In the genomic region with DNA sequence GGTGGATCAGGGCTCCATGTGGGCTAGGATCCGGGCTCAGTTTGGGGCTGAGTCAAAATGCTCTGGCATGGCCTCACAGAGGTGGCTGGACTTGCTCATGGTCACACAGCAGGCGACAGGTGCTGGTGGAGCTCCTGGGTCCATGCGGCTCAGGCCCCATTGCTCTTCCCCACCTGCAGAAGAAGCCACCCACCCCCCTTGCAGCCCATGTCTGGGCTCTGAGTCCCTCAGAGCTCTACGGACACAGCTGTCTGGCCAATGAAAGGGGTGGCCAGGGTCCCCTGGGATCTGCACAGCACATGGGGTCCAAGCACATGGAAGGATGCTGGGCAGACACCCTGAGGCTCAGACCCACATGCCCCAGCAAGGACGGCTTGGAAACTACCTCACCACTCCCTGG, we compare ENCODE assay signal across 2 cellular contexts.
TF ChIP-seq lines count a peak whose summit lies in the region.

No MANE protein-coding gene starts in this region.

TF ChIP-seq in H1, 55 proteins besides CTCF, POLR2A, EP300 and RAD21:
- TF ChIP-seq SUZ12 (IDR thresholded peaks at IDR 0.05; ENCODE audit: low read length): no peak
- TF ChIP-seq SP4 (IDR thresholded peaks at IDR 0.05; ENCODE audit: low read length): no peak
- no peak for TF ChIP-seq KDM5A (IDR thresholded peaks at IDR 0.05; ENCODE audit: low read length)
- TF ChIP-seq, protein P1, sequence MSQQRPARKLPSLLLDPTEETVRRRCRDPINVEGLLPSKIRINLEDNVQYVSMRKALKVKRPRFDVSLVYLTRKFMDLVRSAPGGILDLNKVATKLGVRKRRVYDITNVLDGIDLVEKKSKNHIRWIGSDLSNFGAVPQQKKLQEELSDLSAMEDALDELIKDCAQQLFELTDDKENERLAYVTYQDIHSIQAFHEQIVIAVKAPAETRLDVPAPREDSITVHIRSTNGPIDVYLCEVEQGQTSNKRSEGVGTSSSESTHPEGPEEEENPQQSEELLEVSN (IDR thresholded peaks at IDR 0.05): no peak
- TF ChIP-seq RNF2 (IDR thresholded peaks at IDR 0.05; ENCODE audit: borderline replicate concordance, low read depth, low read length, missing control alignments, poor library complexity, severe bottlenecking): no peak
- TF ChIP-seq GTF2F1 (IDR thresholded peaks at IDR 0.05; ENCODE audit: borderline replicate concordance, low read depth, low read length): no peak
- TF ChIP-seq SRF (IDR thresholded peaks at IDR 0.05; ENCODE audit: low read depth, low read length): no peak
- TF ChIP-seq PHF8 (conservative IDR thresholded peaks at IDR 0.05; ENCODE audit: low read depth, low read length): no peak
- TF ChIP-seq POLR2AphosphoS5 (IDR thresholded peaks at IDR 0.05; ENCODE audit: low read depth, low read length): no peak
- TF ChIP-seq CHD2 (IDR thresholded peaks at IDR 0.05; ENCODE audit: low read length): no peak
- no peak for TF ChIP-seq JUN (IDR thresholded peaks at IDR 0.05; ENCODE audit: low read depth, low read length)
- TF ChIP-seq, protein P2, sequence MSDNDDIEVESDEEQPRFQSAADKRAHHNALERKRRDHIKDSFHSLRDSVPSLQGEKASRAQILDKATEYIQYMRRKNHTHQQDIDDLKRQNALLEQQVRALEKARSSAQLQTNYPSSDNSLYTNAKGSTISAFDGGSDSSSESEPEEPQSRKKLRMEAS (IDR thresholded peaks at IDR 0.05): no peak
- no peak for TF ChIP-seq EGR1 (IDR thresholded peaks at IDR 0.05; ENCODE audit: borderline replicate concordance, low read depth, low read length)
- TF ChIP-seq NANOG (IDR thresholded peaks at IDR 0.05; ENCODE audit: insufficient read depth, low read depth, low read length, poor library complexity, severe bottlenecking): no peak
- TF ChIP-seq, protein P3, sequence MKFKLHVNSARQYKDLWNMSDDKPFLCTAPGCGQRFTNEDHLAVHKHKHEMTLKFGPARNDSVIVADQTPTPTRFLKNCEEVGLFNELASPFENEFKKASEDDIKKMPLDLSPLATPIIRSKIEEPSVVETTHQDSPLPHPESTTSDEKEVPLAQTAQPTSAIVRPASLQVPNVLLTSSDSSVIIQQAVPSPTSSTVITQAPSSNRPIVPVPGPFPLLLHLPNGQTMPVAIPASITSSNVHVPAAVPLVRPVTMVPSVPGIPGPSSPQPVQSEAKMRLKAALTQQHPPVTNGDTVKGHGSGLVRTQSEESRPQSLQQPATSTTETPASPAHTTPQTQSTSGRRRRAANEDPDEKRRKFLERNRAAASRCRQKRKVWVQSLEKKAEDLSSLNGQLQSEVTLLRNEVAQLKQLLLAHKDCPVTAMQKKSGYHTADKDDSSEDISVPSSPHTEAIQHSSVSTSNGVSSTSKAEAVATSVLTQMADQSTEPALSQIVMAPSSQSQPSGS (IDR thresholded peaks at IDR 0.05; ENCODE audit: low read length): no peak
- TF ChIP-seq CREB1 (IDR thresholded peaks at IDR 0.05): no peak
- TF ChIP-seq SP1 (IDR thresholded peaks at IDR 0.05; ENCODE audit: low read depth, low read length): no peak

TF ChIP-seq in HepG2, 621 proteins besides CTCF, POLR2A, EP300 and RAD21:
- TF ChIP-seq, protein P4, sequence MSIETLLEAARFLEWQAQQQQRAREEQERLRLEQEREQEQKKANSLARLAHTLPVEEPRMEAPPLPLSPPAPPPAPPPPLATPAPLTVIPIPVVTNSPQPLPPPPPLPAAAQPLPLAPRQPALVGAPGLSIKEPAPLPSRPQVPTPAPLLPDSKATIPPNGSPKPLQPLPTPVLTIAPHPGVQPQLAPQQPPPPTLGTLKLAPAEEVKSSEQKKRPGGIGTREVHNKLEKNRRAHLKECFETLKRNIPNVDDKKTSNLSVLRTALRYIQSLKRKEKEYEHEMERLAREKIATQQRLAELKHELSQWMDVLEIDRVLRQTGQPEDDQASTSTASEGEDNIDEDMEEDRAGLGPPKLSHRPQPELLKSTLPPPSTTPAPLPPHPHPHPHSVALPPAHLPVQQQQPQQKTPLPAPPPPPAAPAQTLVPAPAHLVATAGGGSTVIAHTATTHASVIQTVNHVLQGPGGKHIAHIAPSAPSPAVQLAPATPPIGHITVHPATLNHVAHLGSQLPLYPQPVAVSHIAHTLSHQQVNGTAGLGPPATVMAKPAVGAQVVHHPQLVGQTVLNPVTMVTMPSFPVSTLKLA (IDR thresholded peaks at IDR 0.05): peak; percentile 26; the same call in 1 of the 2 replicates
- TF ChIP-seq ZNF232 (CRISPR knock-in tag; IDR thresholded peaks at IDR 0.05; ENCODE audit: borderline replicate concordance): no peak
- TF ChIP-seq, protein P5, sequence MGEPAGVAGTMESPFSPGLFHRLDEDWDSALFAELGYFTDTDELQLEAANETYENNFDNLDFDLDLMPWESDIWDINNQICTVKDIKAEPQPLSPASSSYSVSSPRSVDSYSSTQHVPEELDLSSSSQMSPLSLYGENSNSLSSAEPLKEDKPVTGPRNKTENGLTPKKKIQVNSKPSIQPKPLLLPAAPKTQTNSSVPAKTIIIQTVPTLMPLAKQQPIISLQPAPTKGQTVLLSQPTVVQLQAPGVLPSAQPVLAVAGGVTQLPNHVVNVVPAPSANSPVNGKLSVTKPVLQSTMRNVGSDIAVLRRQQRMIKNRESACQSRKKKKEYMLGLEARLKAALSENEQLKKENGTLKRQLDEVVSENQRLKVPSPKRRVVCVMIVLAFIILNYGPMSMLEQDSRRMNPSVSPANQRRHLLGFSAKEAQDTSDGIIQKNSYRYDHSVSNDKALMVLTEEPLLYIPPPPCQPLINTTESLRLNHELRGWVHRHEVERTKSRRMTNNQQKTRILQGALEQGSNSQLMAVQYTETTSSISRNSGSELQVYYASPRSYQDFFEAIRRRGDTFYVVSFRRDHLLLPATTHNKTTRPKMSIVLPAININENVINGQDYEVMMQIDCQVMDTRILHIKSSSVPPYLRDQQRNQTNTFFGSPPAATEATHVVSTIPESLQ (CRISPR knock-in tag; conservative IDR thresholded peaks at IDR 0.05): no peak
- TF ChIP-seq SRSF1 (optimal IDR thresholded peaks at IDR 0.05; ENCODE audit: low read depth, low read length): no peak
- no peak for TF ChIP-seq ZNF614 (CRISPR knock-in tag; IDR thresholded peaks at IDR 0.05; ENCODE audit: borderline replicate concordance)
- TF ChIP-seq, protein P6, sequence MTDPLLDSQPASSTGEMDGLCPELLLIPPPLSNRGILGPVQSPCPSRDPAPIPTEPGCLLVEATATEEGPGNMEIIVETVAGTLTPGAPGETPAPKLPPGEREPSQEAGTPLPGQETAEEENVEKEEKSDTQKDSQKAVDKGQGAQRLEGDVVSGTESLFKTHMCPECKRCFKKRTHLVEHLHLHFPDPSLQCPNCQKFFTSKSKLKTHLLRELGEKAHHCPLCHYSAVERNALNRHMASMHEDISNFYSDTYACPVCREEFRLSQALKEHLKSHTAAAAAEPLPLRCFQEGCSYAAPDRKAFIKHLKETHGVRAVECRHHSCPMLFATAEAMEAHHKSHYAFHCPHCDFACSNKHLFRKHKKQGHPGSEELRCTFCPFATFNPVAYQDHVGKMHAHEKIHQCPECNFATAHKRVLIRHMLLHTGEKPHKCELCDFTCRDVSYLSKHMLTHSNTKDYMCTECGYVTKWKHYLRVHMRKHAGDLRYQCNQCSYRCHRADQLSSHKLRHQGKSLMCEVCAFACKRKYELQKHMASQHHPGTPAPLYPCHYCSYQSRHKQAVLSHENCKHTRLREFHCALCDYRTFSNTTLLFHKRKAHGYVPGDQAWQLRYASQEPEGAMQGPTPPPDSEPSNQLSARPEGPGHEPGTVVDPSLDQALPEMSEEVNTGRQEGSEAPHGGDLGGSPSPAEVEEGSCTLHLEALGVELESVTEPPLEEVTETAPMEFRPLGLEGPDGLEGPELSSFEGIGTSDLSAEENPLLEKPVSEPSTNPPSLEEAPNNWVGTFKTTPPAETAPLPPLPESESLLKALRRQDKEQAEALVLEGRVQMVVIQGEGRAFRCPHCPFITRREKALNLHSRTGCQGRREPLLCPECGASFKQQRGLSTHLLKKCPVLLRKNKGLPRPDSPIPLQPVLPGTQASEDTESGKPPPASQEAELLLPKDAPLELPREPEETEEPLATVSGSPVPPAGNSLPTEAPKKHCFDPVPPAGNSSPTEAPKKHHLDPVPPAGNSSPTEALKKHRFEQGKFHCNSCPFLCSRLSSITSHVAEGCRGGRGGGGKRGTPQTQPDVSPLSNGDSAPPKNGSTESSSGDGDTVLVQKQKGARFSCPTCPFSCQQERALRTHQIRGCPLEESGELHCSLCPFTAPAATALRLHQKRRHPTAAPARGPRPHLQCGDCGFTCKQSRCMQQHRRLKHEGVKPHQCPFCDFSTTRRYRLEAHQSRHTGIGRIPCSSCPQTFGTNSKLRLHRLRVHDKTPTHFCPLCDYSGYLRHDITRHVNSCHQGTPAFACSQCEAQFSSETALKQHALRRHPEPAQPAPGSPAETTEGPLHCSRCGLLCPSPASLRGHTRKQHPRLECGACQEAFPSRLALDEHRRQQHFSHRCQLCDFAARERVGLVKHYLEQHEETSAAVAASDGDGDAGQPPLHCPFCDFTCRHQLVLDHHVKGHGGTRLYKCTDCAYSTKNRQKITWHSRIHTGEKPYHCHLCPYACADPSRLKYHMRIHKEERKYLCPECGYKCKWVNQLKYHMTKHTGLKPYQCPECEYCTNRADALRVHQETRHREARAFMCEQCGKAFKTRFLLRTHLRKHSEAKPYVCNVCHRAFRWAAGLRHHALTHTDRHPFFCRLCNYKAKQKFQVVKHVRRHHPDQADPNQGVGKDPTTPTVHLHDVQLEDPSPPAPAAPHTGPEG (CRISPR knock-in tag; IDR thresholded peaks at IDR 0.05): no peak
